ENCODE assay signal across 20 cellular contexts in the genomic region with DNA sequence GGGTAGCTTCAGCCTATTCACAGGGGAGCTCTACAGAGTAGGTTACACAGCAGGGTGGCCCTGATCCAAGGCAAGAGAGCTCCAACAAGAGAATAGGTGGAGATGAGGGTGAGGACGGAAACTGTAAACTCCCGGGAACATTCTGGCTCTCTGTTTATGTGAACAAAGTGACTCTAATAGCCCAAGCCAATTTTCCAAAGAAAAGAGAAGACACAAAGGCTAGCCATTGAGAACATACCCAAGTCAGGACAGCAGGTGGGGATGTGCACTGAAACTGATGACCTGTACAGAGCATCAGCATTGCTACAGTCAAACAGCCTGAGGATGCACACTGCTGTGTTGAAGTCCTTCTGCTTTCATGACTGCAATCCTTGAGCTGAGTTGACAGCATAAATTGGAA.
DNase-seq lines count a peak whose midpoint lies in the region; ATAC-seq and TF ChIP-seq lines count a peak whose summit lies in the region.
"Had no signal": no experiment of that assay in that cellular context is flagged by ENCODE, and none has a peak within 500 bp of the region (broad histone marks: within the 10 kb centered on the region; RNA-seq: fewer than 3 reads in every experiment).

No MANE protein-coding gene starts in this region.

- H3K27ac ChIP-seq in neutrophil, result peak overlapping the region; percentile 81
- H3K27ac ChIP-seq: 22Rv1, GM23248, hepatocyte, psoas muscle, SJCRH30 had no signal

- no peak for ATAC-seq in GM18505 (IDR thresholded peaks at IDR 0.05; ENCODE audit: unreplicated experiment)
- ATAC-seq: psoas muscle had no signal

- H3K9me3 ChIP-seq in neutrophil, result no peaks in the 10 kb centered on the region
- H3K9me3 ChIP-seq: psoas muscle, SJCRH30 had no signal

- DNase-seq in DMS 273 (lab: John Stamatoyannopoulos, UW; ENCODE audit: unreplicated experiment) (peak; percentile 14), DMS 273 treated with DMSO at 0.1 percent for 48 hours (lab: John Stamatoyannopoulos, UW) (no peak), HT-29 (ENCODE audit: low spot score) (peak; percentile 17), SK-MEL-5 (ENCODE audit: low read depth, low spot score) (peak; percentile 28), NOMO-1 treated with DMSO at 0.1 percent for 48 hours (lab: John Stamatoyannopoulos, UW; ENCODE audit: unreplicated experiment) (no peak), lower leg skin (ENCODE audit: low spot score in 2 of 2) (no peak)
- DNase-seq: activated CD4-positive, alpha-beta T cell treated with anti-CD3 and anti-CD28 coated beads for 1 hour; activated naive CD8-positive, alpha-beta T cell treated with anti-CD3 and anti-CD28 coated beads for 36 hours; cortex of kidney; GM23248; IMR-90; kidney; NCI-H2029 treated with DMSO at 0.1 percent for 48 hours; NCI-H82; psoas muscle; SJCRH30 had no signal

- in situ Hi-C loops in SK-MEL-5 (cut with HindIII; ENCODE audit: low pct_unique_long_range_greater_than_20kb, low sequenced_read_pairs), result no loop called here

- 78 to 84% methylated on average over 2 of the region's 2 CpGs for WGBS in lower leg skin, 2 donors

- peaks cover 66 to 72% of the 10 kb centered on the region in 2 experiments for H3K4me1 ChIP-seq in neutrophil (ENCODE audit: control insufficient read depth in 1 of 2, insufficient read depth in 1 of 2, low read depth in 1 of 2, low read length in 1 of 2)
- H3K4me1 ChIP-seq: SJCRH30 had no signal

- no peak overlapping the region for H3K4me3 ChIP-seq in neutrophil (ENCODE audit: low read depth in 1 of 2, low read length in 1 of 2)
- H3K4me3 ChIP-seq in lower leg skin (ENCODE audit: low read depth, poor library complexity, severe bottlenecking), result no peak overlapping the region
- H3K4me3 ChIP-seq: GM23248, hepatocyte, psoas muscle, SJCRH30 had no signal

- TF ChIP-seq POLR2A in GM18505 (IDR thresholded peaks at IDR 0.05; ENCODE audit: borderline replicate concordance, extremely low read depth, insufficient read depth, insufficient read length) (no peak), lower leg skin (IDR thresholded peaks at IDR 0.05) (no peak)

- no peak for TF ChIP-seq CTCF in neutrophil (IDR thresholded peaks at IDR 0.05)
- TF ChIP-seq CTCF in lower leg skin (IDR thresholded peaks at IDR 0.05), result no peak

- H3K27me3 ChIP-seq in neutrophil, result no peaks in the 10 kb centered on the region
- H3K27me3 ChIP-seq: hepatocyte had no signal

- H3K36me3 ChIP-seq in neutrophil, result no peaks in the 10 kb centered on the region
- H3K36me3 ChIP-seq: SJCRH30 had no signal

- intact Hi-C loops in lower leg skin (cut with DNase I; ENCODE audit: low total_unique reads), result no loop called here

Comparison
In these comparisons a context has a peak if more than half of its experiments do, and no peak if none do; other contexts are left out.
1. DNase-seq: peak in DMS 273 (single experiment), HT-29 (single experiment) and SK-MEL-5 (single experiment); none in DMS 273 treated with DMSO at 0.1 percent for 48 hours (single experiment), NOMO-1 treated with DMSO at 0.1 percent for 48 hours (single experiment) and lower leg skin (0 of 2).